17 cellular contexts compared by ENCODE assay signal in the genomic region with DNA sequence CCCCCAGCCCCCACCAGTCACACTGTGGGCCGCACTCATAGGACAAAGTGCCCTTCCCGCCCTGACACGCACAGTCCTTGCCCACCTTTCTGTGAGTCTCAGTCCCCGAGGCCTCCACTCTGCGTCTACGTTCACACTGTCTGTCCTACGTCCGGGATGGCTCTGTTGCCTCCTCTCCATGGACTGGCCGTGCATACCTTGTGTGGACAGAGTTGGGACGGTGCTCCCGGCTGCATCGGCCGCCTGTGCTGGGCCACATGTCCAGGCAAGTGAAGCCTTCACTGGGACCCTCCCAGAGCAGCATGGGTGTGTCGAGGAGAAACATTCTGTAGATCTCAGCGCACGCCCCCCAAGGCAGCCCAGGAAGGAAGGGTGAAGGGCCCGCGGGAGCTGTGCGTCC.
A peak's percentile ranks its signal among the peaks of the same experiment; 100 is the strongest.
DNase-seq lines count a peak whose midpoint lies in the region; ATAC-seq and TF ChIP-seq lines count a peak whose summit lies in the region.
"Had no signal": no experiment of that assay in that cellular context is flagged by ENCODE, and none has a peak within 500 bp of the region (broad histone marks: within the 10 kb centered on the region; RNA-seq: fewer than 3 reads in every experiment).

No MANE protein-coding gene starts in this region.

- H2BK12ac ChIP-seq in neuronal stem cell (ENCODE audit: low read length), result peak overlapping the region; percentile 33

- H4K20me1 ChIP-seq in GM23338 (replicated peaks; ENCODE audit: insufficient read depth), result no peaks in the 10 kb centered on the region

- H3K27me3 ChIP-seq in GM23338 (ENCODE audit: insufficient read depth), result no peaks in the 10 kb centered on the region
- H3K27me3 ChIP-seq in endodermal cell (ENCODE audit: control insufficient read depth, insufficient read depth, low read length, poor library complexity, severe bottlenecking), result no peaks in the 10 kb centered on the region
- no peaks in the 10 kb centered on the region for H3K27me3 ChIP-seq in neuronal stem cell (ENCODE audit: control insufficient read depth in 3 of 3, insufficient read depth in 3 of 3, low read depth in 1 of 3, low read length in 3 of 3)
- no peaks in the 10 kb centered on the region for H3K27me3 ChIP-seq in brain microvascular endothelial cell (replicated peaks)
- H3K27me3 ChIP-seq: BE2C had no signal

- no peak overlapping the region for H3K14ac ChIP-seq in neuronal stem cell (ENCODE audit: low read length)

- no peak overlapping the region for H3K4me3 ChIP-seq in GM23338
- H3K4me3 ChIP-seq in endodermal cell (ENCODE audit: low read length), result no peak overlapping the region
- no peak overlapping the region for H3K4me3 ChIP-seq in neuronal stem cell (ENCODE audit: low read length in 2 of 2)
- no peak overlapping the region for H3K4me3 ChIP-seq in brain microvascular endothelial cell (ENCODE audit: low read depth, low read length)
- H3K4me3 ChIP-seq: HAP-1 had no signal

- H3K79me1 ChIP-seq in neuronal stem cell (ENCODE audit: low read depth, low read length), result no peaks in the 10 kb centered on the region

- peak overlapping the region; percentile 78 for H3K18ac ChIP-seq in neuronal stem cell (ENCODE audit: low read length)

- no peak for ATAC-seq in GM23338
- no peak for ATAC-seq in GM18867 (IDR thresholded peaks at IDR 0.05; ENCODE audit: unreplicated experiment)

- peaks cover 21% of the 10 kb centered on the region; the same call in 2 of the 3 replicates for H3K4me1 Mint-ChIP-seq in GM23338
- peaks cover 24% of the 10 kb centered on the region for H3K4me1 Mint-ChIP-seq in endodermal cell

- no peaks in the 10 kb centered on the region for H3K79me2 ChIP-seq in GM23338 (replicated peaks; ENCODE audit: insufficient read depth)

- H3K9me3 Mint-ChIP-seq in GM23338 (no peaks in the 10 kb centered on the region), endodermal cell (no peaks in the 10 kb centered on the region)
- H3K9me3 Mint-ChIP-seq: CD14-positive monocyte had no signal

- H3K4me3 Mint-ChIP-seq in GM23338 (no peak overlapping the region), endodermal cell (no peak overlapping the region)
- H3K4me3 Mint-ChIP-seq: CD14-positive monocyte; CD4-positive, alpha-beta memory T cell had no signal

- H3K4me1 ChIP-seq in GM23338 (ENCODE audit: insufficient read depth), result no peaks in the 10 kb centered on the region
- peaks cover 17% of the 10 kb centered on the region for H3K4me1 ChIP-seq in endodermal cell (ENCODE audit: control insufficient read depth, insufficient read depth, low read length)
- peaks cover 0 to 6% of the 10 kb centered on the region in 2 donors for H3K4me1 ChIP-seq in neuronal stem cell (ENCODE audit: control insufficient read depth in 2 of 2, insufficient read depth in 1 of 2, low read depth in 1 of 2, low read length in 2 of 2)
- H3K4me1 ChIP-seq: BE2C, HAP-1 had no signal

- H3K9me3 ChIP-seq in endodermal cell (ENCODE audit: control insufficient read depth, low read length) (no peaks in the 10 kb centered on the region), neuronal stem cell (replicated peaks in 1 of 2; ENCODE audit: control insufficient read depth in 2 of 2, insufficient read depth in 1 of 2, low read depth in 1 of 2, low read length in 2 of 2) (no peaks in the 10 kb centered on the region)
- H3K9me3 ChIP-seq: BE2C, HAP-1 had no signal

- H2AFZ ChIP-seq in GM23338, result no peak overlapping the region
- H2AFZ ChIP-seq in neuronal stem cell (ENCODE audit: low read length), result no peak overlapping the region

- no peaks in the 10 kb centered on the region for H3F3A ChIP-seq in GM23338 (replicated peaks; ENCODE audit: low read depth)

- H3K27me3 Mint-ChIP-seq in GM23338 (ENCODE audit: insufficient read depth, low read depth, poor library complexity) (peaks cover under 1% of the 10 kb centered on the region), endodermal cell (ENCODE audit: insufficient read depth) (no peaks in the 10 kb centered on the region)
- H3K27me3 Mint-ChIP-seq: CD4-positive, alpha-beta memory T cell had no signal

- H2BK120ac ChIP-seq in neuronal stem cell (ENCODE audit: low read depth, low read length), result no peak overlapping the region

- H4K8ac ChIP-seq in neuronal stem cell (ENCODE audit: low read depth, low read length), result no peak overlapping the region

- 93 to 95% methylated on average over 16 to 19 of the region's 19 CpGs for WGBS in endodermal cell (ENCODE audit: insufficient coverage in 1 of 2, insufficient read length in 1 of 2), 2 experiments
- no CpG with 5 or more reads among the region's 19 CpGs for whole genome bisulfite sequencing in neuronal stem cell (ENCODE audit: extremely low coverage in 2 of 2, insufficient read length in 2 of 2, insufficient replicate concordance in 1 of 2), 2 donors

- H3K23ac ChIP-seq in neuronal stem cell (ENCODE audit: low read depth, low read length, poor library complexity), result peak overlapping the region; percentile 4

- peak overlapping the region; percentile 3 for H2BK15ac ChIP-seq in neuronal stem cell (ENCODE audit: low read length)

- H3K9me2 ChIP-seq in GM23338 (ENCODE audit: insufficient read depth), result no peaks in the 10 kb centered on the region

- no peak overlapping the region for H3K9ac ChIP-seq in endodermal cell (ENCODE audit: extremely low read depth, low read length, poor library complexity, severe bottlenecking)
- no peak overlapping the region for H3K9ac ChIP-seq in neuronal stem cell (ENCODE audit: low read depth, low read length, poor library complexity)

- H3K4me2 ChIP-seq in GM23338 (no peak overlapping the region), neuronal stem cell (ENCODE audit: insufficient read depth, low read length, poor library complexity, severe bottlenecking) (no peak overlapping the region)

- H3K27ac ChIP-seq in GM23338 (ENCODE audit: low read depth), result no peak overlapping the region
- no peak overlapping the region for H3K27ac ChIP-seq in endodermal cell (ENCODE audit: low read depth, low read length)
- H3K27ac ChIP-seq in neuronal stem cell (replicated peaks; ENCODE audit: low read length), result no peak overlapping the region
- no peak overlapping the region for H3K27ac ChIP-seq in brain microvascular endothelial cell

- TF ChIP-seq CTCF in GM23338 (conservative IDR thresholded peaks at IDR 0.05; ENCODE audit: low read depth in 2 of 2) (no peak), endodermal cell (conservative IDR thresholded peaks at IDR 0.05) (no peak), brain microvascular endothelial cell (IDR thresholded peaks at IDR 0.05; ENCODE audit: low read depth, low read length, missing control alignments) (no peak)

- H2AK5ac ChIP-seq in neuronal stem cell (ENCODE audit: low read depth, low read length), result peak overlapping the region; percentile 60

- DNase-seq in GM23338 (ENCODE audit: low spot score) (no peak), endodermal cell (peak; percentile 21), neuronal stem cell (ENCODE audit: low spot score) (no peak), brain microvascular endothelial cell (no peak), 8988T (no peak), GM03348 (ENCODE audit: low spot score) (no peak)
- DNase-seq: ACHN; BE2C; CD4-positive, alpha-beta memory T cell; DMS153; DMS79; GDM1; GOT3; KG1 had no signal

- peak overlapping the region; percentile 79 for H3K4ac ChIP-seq in neuronal stem cell (ENCODE audit: low read length)

- in situ Hi-C loops in brain microvascular endothelial cell (cut with HindIII; ENCODE audit: low pct_ligation_motif_present, low sequenced_read_pairs), result no loop called here

- H3K36me3 Mint-ChIP-seq in GM23338 (ENCODE audit: low read depth) (peaks cover 7% of the 10 kb centered on the region; the same call in 1 of the 3 replicates), endodermal cell (ENCODE audit: low read depth) (peaks cover 10% of the 10 kb centered on the region)

- no peak overlapping the region for H4K91ac ChIP-seq in neuronal stem cell (ENCODE audit: low read depth, low read length, poor library complexity)

- H3K27ac Mint-ChIP-seq in GM23338 (0 out of 2 replicates have a peak overlapping the region, but pooled peaks have one; percentile 19), endodermal cell (no peak overlapping the region)

- H2BK5ac ChIP-seq in neuronal stem cell (ENCODE audit: low read length), result no peak overlapping the region

- H3K36me3 ChIP-seq in GM23338 (ENCODE audit: insufficient read depth) (no peaks in the 10 kb centered on the region), endodermal cell (ENCODE audit: control insufficient read depth, insufficient read depth, low read length) (no peaks in the 10 kb centered on the region), neuronal stem cell (replicated peaks in 1 of 2; ENCODE audit: control insufficient read depth in 2 of 2, insufficient read depth in 2 of 2, low read length in 2 of 2) (no peaks in the 10 kb centered on the region), brain microvascular endothelial cell (replicated peaks) (no peaks in the 10 kb centered on the region)
- H3K36me3 ChIP-seq: BE2C, HAP-1 had no signal
